8 cellular contexts compared by ENCODE assay signal in genomic region chr19:53792721-53793433, GRCh38. TPM values are rescaled to one million over a fixed set of nuclear protein-coding genes. Genes with fewer than 3 reads are reported as not detected.
DNase-seq lines count a peak whose midpoint lies in the region; ATAC-seq and TF ChIP-seq lines count a peak whose summit lies in the region.

No MANE protein-coding gene starts in this region.

- TF ChIP-seq EP300 in sigmoid colon (IDR thresholded peaks at IDR 0.05) = no peak

- in situ Hi-C loops in HAP-1 (cut with MboI; ENCODE audit: low sequenced_read_pairs) = no loop called here

- TF ChIP-seq CTCF in ascending aorta (IDR thresholded peaks at IDR 0.05) (peak; percentile 84 to 97 (median 90)), sigmoid colon (IDR thresholded peaks at IDR 0.05) (peak; percentile 68 to 96 (median 89))

- intact Hi-C loops in ascending aorta (cut with DNase I) (loop anchor here (5.0 kb wide), 2 partner anchors 234 to 596 kb away; no protein-coding TSS in a partner anchor), right cardiac atrium (cut with DNase I) (loop anchor here in 2 of 4 donors (10.0 kb wide), 1 partner anchor 232 kb away; no protein-coding TSS in a partner anchor), sigmoid colon (cut with DNase I) (loop anchor here (5.0 kb wide), 1 partner anchor 239 kb away; no protein-coding TSS in a partner anchor)

- no peaks in the 10 kb centered on the region for H3K27me3 ChIP-seq in HAP-1 (ENCODE audit: low read depth)
- no peaks in the 10 kb centered on the region for H3K27me3 ChIP-seq in ascending aorta
- no peaks in the 10 kb centered on the region for H3K27me3 ChIP-seq in right cardiac atrium (ENCODE audit: control insufficient read depth, insufficient read depth)
- no peaks in the 10 kb centered on the region for H3K27me3 ChIP-seq in sigmoid colon

- H3K4me1 ChIP-seq in HAP-1 (no peaks in the 10 kb centered on the region), ascending aorta (no peaks in the 10 kb centered on the region), right cardiac atrium (ENCODE audit: control insufficient read depth, insufficient read depth, low read length) (no peaks in the 10 kb centered on the region), sigmoid colon (no peaks in the 10 kb centered on the region)

- ATAC-seq in right cardiac atrium (peak; percentile 95 to 98), GM18858 (IDR thresholded peaks at IDR 0.05; ENCODE audit: unreplicated experiment) (no peak)

- H3K4me3 ChIP-seq in HAP-1 (no peak overlapping the region), ascending aorta (no peak overlapping the region), right cardiac atrium (ENCODE audit: low read length) (no peak overlapping the region), sigmoid colon (no peak overlapping the region)

- 14% methylated on average over 10 of the region's 10 CpGs for WGBS in right cardiac atrium
- 25 to 30% methylated on average over 10 of the region's 10 CpGs for WGBS in sigmoid colon, 2 donors

- H3K9me3 ChIP-seq in HAP-1 (no peaks in the 10 kb centered on the region), ascending aorta (no peaks in the 10 kb centered on the region), right cardiac atrium (ENCODE audit: control insufficient read depth, low read length) (no peaks in the 10 kb centered on the region), sigmoid colon (no peaks in the 10 kb centered on the region)

- H3K27ac ChIP-seq in ascending aorta (no peak overlapping the region), right cardiac atrium (ENCODE audit: low read length) (no peak overlapping the region), sigmoid colon (no peak overlapping the region)

- H3K36me3 ChIP-seq in HAP-1 (replicated peaks) (no peaks in the 10 kb centered on the region), ascending aorta (no peaks in the 10 kb centered on the region), sigmoid colon (no peaks in the 10 kb centered on the region)

- peak; percentile 40 for DNase-seq in DMS153 treated with DMSO at 0.1 percent for 48 hours (lab: John Stamatoyannopoulos, UW; ENCODE audit: unreplicated experiment)
- DNase-seq in HAP-1 (ENCODE audit: low spot score in 2 of 2) = peak; percentile 75 to 88
- DNase-seq in NCI-H1930 (lab: John Stamatoyannopoulos, UW) = peak; percentile 79 to 82
- DNase-seq in T-helper 9 cell = peak; percentile 61
- peak; percentile 43 to 90 for DNase-seq in ascending aorta (ENCODE audit: low spot score in 2 of 2)
- DNase-seq in right cardiac atrium = peak; percentile 85 to 92 (median 90)
- DNase-seq in sigmoid colon = peak; percentile 84

- TF ChIP-seq POLR2A in sigmoid colon (IDR thresholded peaks at IDR 0.05) = no peak

RNA-seq across cellular contexts. Expression of gene NLRP12, which starts 31.2 kb away (rescaled TPM):
- not detected for total RNA-seq in ascending aorta
- under 1 TPM; 0.20 to 0.71 (median 0.58) TPM for total RNA-seq in right cardiac atrium
- 0.20 TPM for polyA plus RNA-seq in right cardiac atrium
- under 1 TPM in 3 of 4 donors, not detected in 1; 0.27 to 0.36 (median 0.33) TPM for total RNA-seq in sigmoid colon
- polyA plus RNA-seq in sigmoid colon = under 1 TPM in 1 of 3 donors, not detected in 2; 0.10 TPM

Comparison
In these comparisons a context has a peak if more than half of its experiments do, and no peak if none do; other contexts are left out.
1. DNase-seq: peak in every context shown above with its lines; median percentile 90 in right cardiac atrium; 84 in sigmoid colon; 82 in HAP-1; 80 in NCI-H1930; 66 in ascending aorta; 61 in T-helper 9 cell; 40 in DMS153 treated with DMSO at 0.1 percent for 48 hours.